Comparison of ENCODE assay signal across 28 cellular contexts in genomic region chr19:4347521-4347920, GRCh38. TPM values are rescaled to one million over a fixed set of nuclear protein-coding genes. Genes with fewer than 3 reads are reported as not detected.
"Had no signal": no experiment of that assay in that cellular context is flagged by ENCODE, and none has a peak within 500 bp of the region (broad histone marks: within the 10 kb centered on the region; RNA-seq: fewer than 3 reads in every experiment).

No MANE protein-coding gene starts in this region.

- H3K27me3 ChIP-seq: ascending aorta, body of pancreas, SJCRH30 had no signal

- H3K9me3 Mint-ChIP-seq: activated CD8-positive, alpha-beta T cell treated with anti-CD3 and anti-CD28 coated beads for 36 hours; activated naive CD4-positive, alpha-beta T cell treated with anti-CD3 and anti-CD28 coated beads, Interleukin-2, amount 50 U/mL, for 24 hours; activated T-cell treated with anti-CD3 and anti-CD28 coated beads, Interleukin-2, amount 50 U/mL, for 72 hours; activated T-helper 2 cell treated with anti-CD3 and anti-CD28 coated beads, Interferon-gamma antibody, Interleukin-2, Interleukin-4, amounts not matched to agents 10 μg/mL and 5 μg/mL and 100 μg/mL, durations not matched to agents 14 hours and 24 hours and 36 hours had no signal

- H3K9ac ChIP-seq: SK-N-SH had no signal

- DNase-seq: activated CD4-positive, alpha-beta T cell treated with anti-CD3 and anti-CD28 coated beads for 4 hours; activated CD8-positive, alpha-beta memory T cell treated with anti-CD3 and anti-CD28 coated beads, Interleukin-2, amount 50 U/mL, for 4 hours; activated CD8-positive, alpha-beta T cell treated with anti-CD3 and anti-CD28 coated beads for 36 hours; activated gamma-delta T cell treated with Interleukin-2 at 50 U/mL for 16 hours; activated T-cell treated with anti-CD3 and anti-CD28 coated beads, Interleukin-2, amount 50 U/mL, for 72 hours; amniotic stem cell; body of pancreas; IMR-90; KG1; NCI-H1092; NCI-H1417; NCI-H1694; NCI-H2029 treated with DMSO at 0.1 percent for 48 hours; NCI-H345; NCI-H510A; NCI-H526 treated with DMSO at 0.1 percent for 48 hours; NCI-H82; SJCRH30; SK-N-SH; T-helper 1 cell; WERI-Rb-1 had no signal

- H3K4me3 Mint-ChIP-seq: activated CD8-positive, alpha-beta T cell treated with anti-CD3 and anti-CD28 coated beads for 36 hours; activated naive CD4-positive, alpha-beta T cell treated with anti-CD3 and anti-CD28 coated beads, Interleukin-2, amount 50 U/mL, for 24 hours; activated T-cell treated with anti-CD3 and anti-CD28 coated beads, Interleukin-2, amount 50 U/mL, for 72 hours had no signal

- H3K27ac Mint-ChIP-seq: activated CD8-positive, alpha-beta T cell treated with anti-CD3 and anti-CD28 coated beads for 36 hours; activated naive CD4-positive, alpha-beta T cell treated with anti-CD3 and anti-CD28 coated beads, Interleukin-2, amount 50 U/mL, for 24 hours; activated T-cell treated with anti-CD3 and anti-CD28 coated beads, Interleukin-2, amount 50 U/mL, for 72 hours; activated T-helper 2 cell treated with anti-CD3 and anti-CD28 coated beads, Interferon-gamma antibody, Interleukin-2, Interleukin-4, amounts not matched to agents 10 μg/mL and 5 μg/mL and 100 μg/mL, durations not matched to agents 14 hours and 24 hours and 36 hours had no signal

- H3K27me3 Mint-ChIP-seq: activated CD8-positive, alpha-beta T cell treated with anti-CD3 and anti-CD28 coated beads for 36 hours; activated naive CD4-positive, alpha-beta T cell treated with anti-CD3 and anti-CD28 coated beads, Interleukin-2, amount 50 U/mL, for 24 hours had no signal

- ATAC-seq: activated CD8-positive, alpha-beta T cell treated with anti-CD3 and anti-CD28 coated beads for 36 hours; activated T-cell treated with anti-CD3 and anti-CD28 coated beads, Interleukin-2, amount 50 U/mL, for 72 hours; body of pancreas had no signal

- H3K36me3 ChIP-seq: ascending aorta, SJCRH30 had no signal

- H3K4me2 ChIP-seq: SK-N-SH had no signal

- H3K9me3 ChIP-seq: ascending aorta, body of pancreas, SJCRH30, SK-N-SH had no signal

- H3K27ac ChIP-seq: ascending aorta, body of pancreas, SJCRH30, WERI-Rb-1 had no signal

- H3K4me3 ChIP-seq: ascending aorta, body of pancreas, SJCRH30 had no signal

RNA-seq across cellular contexts. Expression of gene FSD1, which starts 43.1 kb away (rescaled TPM):
- total RNA-seq: ascending aorta, body of pancreas had no signal

RNA-seq across cellular contexts. Expression of gene TMIGD2, which starts 45.3 kb away (rescaled TPM):
- total RNA-seq: ascending aorta, body of pancreas, bronchial epithelial cell, IMR-90, LHCN-M2, M059J, RPMI7951 had no signal
- polyA plus RNA-seq: IMR-90, SK-N-SH had no signal
